9 cellular contexts compared by ENCODE assay signal in genomic region chr17:18093616-18094408, GRCh38. TPM values are rescaled to one million over a fixed set of nuclear protein-coding genes. Genes with fewer than 3 reads are reported as not detected.
DNase-seq lines count a peak whose midpoint lies in the region.
"Had no signal": no experiment of that assay in that cellular context is flagged by ENCODE, and none has a peak within 500 bp of the region (broad histone marks: within the 10 kb centered on the region; RNA-seq: fewer than 3 reads in every experiment).

No MANE protein-coding gene starts in this region.

- H3K27ac Mint-ChIP-seq in CD8-positive, alpha-beta memory T cell, result peak overlapping the region in 2 of 8 donors; percentile 65 to 94
- H3K27ac Mint-ChIP-seq: T-helper 1 cell treated with Interleukin-12 subunit alpha and Interleukin-12 subunit beta and Interleukin-4 antibody, amounts not matched to agents 30 μg/mL and 1 μg/mL, for 36 hours had no signal

- H3K27ac ChIP-seq in Karpas-422 (ENCODE audit: low read length), result no peak overlapping the region
- no peak overlapping the region for H3K27ac ChIP-seq in CD8-positive, alpha-beta memory T cell (ENCODE audit: low read depth, low read length)

- DNase-seq in DMS 273 (lab: John Stamatoyannopoulos, UW; ENCODE audit: unreplicated experiment) (peak; percentile 66), DMS 273 treated with DMSO at 0.1 percent for 48 hours (lab: John Stamatoyannopoulos, UW) (no peak), Karpas-422 (peak; percentile 71), amniotic epithelial cell (ENCODE audit: low read depth) (peak; percentile 91), kidney tubule cell (ENCODE audit: low spot score) (peak; percentile 80), HuH-7.5 (ENCODE audit: low spot score) (no peak)
- DNase-seq in activated CD4-positive, CD25-positive, alpha-beta regulatory T cell (lab: John Stamatoyannopoulos, UW), result no peak
- no peak for DNase-seq in CD8-positive, alpha-beta memory T cell

- no peaks in the 10 kb centered on the region for H3K27me3 Mint-ChIP-seq in CD8-positive, alpha-beta memory T cell

- no peaks in the 10 kb centered on the region for H3K27me3 ChIP-seq in Karpas-422 (ENCODE audit: low read length)
- no peaks in the 10 kb centered on the region for H3K27me3 ChIP-seq in CD8-positive, alpha-beta memory T cell (ENCODE audit: insufficient read depth, low read length, poor library complexity, severe bottlenecking)

- peaks cover 22% of the 10 kb centered on the region for H3K79me2 ChIP-seq in Karpas-422 (ENCODE audit: low read length)

- no peaks in the 10 kb centered on the region for H3K9me2 ChIP-seq in Karpas-422 (replicated peaks; ENCODE audit: insufficient read depth, low read length)

- H3K4me1 ChIP-seq in Karpas-422 (ENCODE audit: low read length), result peaks cover 5% of the 10 kb centered on the region
- peaks cover 7% of the 10 kb centered on the region for H3K4me1 ChIP-seq in CD8-positive, alpha-beta memory T cell (ENCODE audit: insufficient read depth, low read length)

- no peaks in the 10 kb centered on the region for H3K9me3 ChIP-seq in Karpas-422 (ENCODE audit: low read length)
- no peaks in the 10 kb centered on the region for H3K9me3 ChIP-seq in CD8-positive, alpha-beta memory T cell (ENCODE audit: low read length)

- no peak overlapping the region for H3K4me2 ChIP-seq in Karpas-422 (ENCODE audit: low read depth, low read length, poor library complexity, severe bottlenecking)

- no peak overlapping the region for H3K9ac ChIP-seq in Karpas-422 (ENCODE audit: low read length)

- CTCF ChIA-PET in CD8-positive, alpha-beta memory T cell (lab: Charles Lee), result no interaction called here

- H3K4me3 ChIP-seq in Karpas-422 (ENCODE audit: low read length), result no peak overlapping the region
- no peak overlapping the region for H3K4me3 ChIP-seq in CD8-positive, alpha-beta memory T cell (ENCODE audit: low read length)

- H3K36me3 Mint-ChIP-seq in CD8-positive, alpha-beta memory T cell, result peaks cover 10 to 69% (median 18%) of the 10 kb centered on the region in 3 donors

- no peaks in the 10 kb centered on the region for H3K9me3 Mint-ChIP-seq in CD8-positive, alpha-beta memory T cell
- H3K9me3 Mint-ChIP-seq: T-helper 1 cell treated with Interleukin-12 subunit alpha and Interleukin-12 subunit beta and Interleukin-4 antibody, amounts not matched to agents 30 μg/mL and 1 μg/mL, for 36 hours had no signal

- 0 out of 2 replicates have a peak, but pooled peaks cover 3% of the 10 kb centered on the region for H4K20me1 ChIP-seq in Karpas-422 (ENCODE audit: insufficient read depth, low read depth, low read length)

- peaks cover 14 to 46% (median 27%) of the 10 kb centered on the region in 3 donors for H3K4me1 Mint-ChIP-seq in CD8-positive, alpha-beta memory T cell

- POLR2A ChIA-PET in CD8-positive, alpha-beta memory T cell (lab: Charles Lee), result no interaction called here

- no peak overlapping the region for H3K4me3 Mint-ChIP-seq in CD8-positive, alpha-beta memory T cell
- H3K4me3 Mint-ChIP-seq: T-helper 1 cell treated with Interleukin-12 subunit alpha and Interleukin-12 subunit beta and Interleukin-4 antibody, amounts not matched to agents 30 μg/mL and 1 μg/mL, for 36 hours had no signal

- no peak overlapping the region for H2AFZ ChIP-seq in Karpas-422 (ENCODE audit: low read length)

- peaks cover 8% of the 10 kb centered on the region; the same call in 1 of the 2 replicates for H3K36me3 ChIP-seq in Karpas-422 (ENCODE audit: insufficient read depth, low read length)
- peaks cover 23% of the 10 kb centered on the region for H3K36me3 ChIP-seq in CD8-positive, alpha-beta memory T cell (ENCODE audit: insufficient read depth, low read length)

RNA-seq across cellular contexts. Expression of gene DRG2, which starts 6.1 kb away (rescaled TPM):
- 21.5 and 26.3 TPM in 2 replicates for total RNA-seq in Karpas-422 (2014; rRNA removed; shearing (Covaris generic); ENCODE audit: low replicate concordance)
- total RNA-seq in CD8-positive, alpha-beta memory T cell, result 10 to 100 TPM; 52.9 to 54.2 TPM
- 51.7 TPM for polyA plus RNA-seq in CD8-positive, alpha-beta memory T cell

RNA-seq across cellular contexts. Expression of gene MYO15A, which starts 14.7 kb away (rescaled TPM):
- 0.11 and 1.3 TPM in 2 replicates for total RNA-seq in Karpas-422 (2014; rRNA removed; shearing (Covaris generic); ENCODE audit: low replicate concordance)
- total RNA-seq in CD8-positive, alpha-beta memory T cell, result under 1 TPM; 0.31 to 0.35 TPM
- polyA plus RNA-seq in CD8-positive, alpha-beta memory T cell, result 0.54 TPM

RNA-seq across cellular contexts. Expression of gene GID4, which starts 54.6 kb away (rescaled TPM):
- 7.8 and 8.9 TPM in 2 replicates for total RNA-seq in Karpas-422 (2014; rRNA removed; shearing (Covaris generic); ENCODE audit: low replicate concordance)
- total RNA-seq in CD8-positive, alpha-beta memory T cell, result 10 to 100 TPM in 1 of 2 experiments, 1 to 10 TPM in 1; 9.8 to 11.1 TPM
- 8.5 TPM for polyA plus RNA-seq in CD8-positive, alpha-beta memory T cell

RNA-seq across cellular contexts. Expression of gene ATPAF2, which starts 54.8 kb away (rescaled TPM):
- 38.8 and 49.7 TPM in 2 replicates for total RNA-seq in Karpas-422 (2014; rRNA removed; shearing (Covaris generic); ENCODE audit: low replicate concordance)
- total RNA-seq in CD8-positive, alpha-beta memory T cell, result 10 to 100 TPM; 30.4 to 33.4 TPM
- 16.0 TPM for polyA plus RNA-seq in CD8-positive, alpha-beta memory T cell

Comparison
In these comparisons a context has a peak if more than half of its experiments do, and no peak if none do; other contexts are left out.
1. DNase-seq: peak in DMS 273 (single experiment), Karpas-422 (single experiment), amniotic epithelial cell (single experiment) and kidney tubule cell (single experiment); none in DMS 273 treated with DMSO at 0.1 percent for 48 hours (single experiment), activated CD4-positive, CD25-positive, alpha-beta regulatory T cell (0 of 4), HuH-7.5 (single experiment) and CD8-positive, alpha-beta memory T cell (0 of 5).